Comparison of ENCODE assay signal across 8 cellular contexts in genomic region chr3:122183521-122183892, GRCh38. TPM values are rescaled to one million over a fixed set of nuclear protein-coding genes. Genes with fewer than 3 reads are reported as not detected.
DNase-seq lines count a peak whose midpoint lies in the region; ATAC-seq, FAIRE-seq and TF ChIP-seq lines count a peak whose summit lies in the region.

Gene CASR (plus strand): TSS chr3:122183668. CDS start chr3:122254190, 70,522 bp downstream.

- no peaks in the 10 kb centered on the region for H3K9me3 Mint-ChIP-seq in osteocyte (ENCODE audit: unreplicated experiment)

- H3K4me1 Mint-ChIP-seq in osteocyte (ENCODE audit: unreplicated experiment) = peaks cover 7% of the 10 kb centered on the region

- H3K27ac Mint-ChIP-seq in osteocyte (ENCODE audit: unreplicated experiment) = no peak within 1 kb of the TSS

- DNase-seq in GM12864 (ENCODE audit: low read depth) (no peak), RWPE1 (ENCODE audit: low spot score) (peak; percentile 12), foreskin keratinocyte (peak in 1 of 2 donors; percentile 20), osteocyte (ENCODE audit: extremely low spot score, unreplicated experiment) (no peak), HTR-8/SVneo (ENCODE audit: insufficient read length, low spot score) (no peak), medulla oblongata (ENCODE audit: extremely low spot score) (no peak)

- H3K27me3 Mint-ChIP-seq in osteocyte (ENCODE audit: unreplicated experiment) = peaks cover 44% of the 10 kb centered on the region

- H3K4me1 ChIP-seq in foreskin keratinocyte = no peaks in the 10 kb centered on the region

- H3K27me3 ChIP-seq in foreskin keratinocyte = peaks cover 84% of the 10 kb centered on the region

- CTCF ChIA-PET in RWPE1 (lab: Yijun Ruan, JAX) = interaction anchor here (0.9 kb wide), 1 partner anchor 58 kb away, joined by 4 read pairs; no protein-coding TSS in a partner anchor

- H3K27ac ChIP-seq in RWPE1 (no peak within 1 kb of the TSS), foreskin keratinocyte (no peak within 1 kb of the TSS)

- no peak for FAIRE-seq in HTR-8/SVneo (lab: Jason Lieb, UNC)

- H3K4me3 ChIP-seq in GM12864 (ENCODE audit: low read depth, low read length) = peak within 1 kb of the TSS; percentile 44

- POLR2A ChIA-PET in RWPE1 (lab: Yijun Ruan, JAX; ENCODE audit: low non-redundant PET) = no interaction called here

- no peaks in the 10 kb centered on the region for H3K36me3 Mint-ChIP-seq in osteocyte (ENCODE audit: unreplicated experiment)

- H3K4me3 Mint-ChIP-seq in osteocyte (ENCODE audit: unreplicated experiment) = peak within 1 kb of the TSS; percentile 16

- peak; percentile 62 for ATAC-seq in foreskin keratinocyte
- ATAC-seq in GM18498 (IDR thresholded peaks at IDR 0.05; ENCODE audit: unreplicated experiment) = no peak
- ATAC-seq in HG03108 (IDR thresholded peaks at IDR 0.05; ENCODE audit: unreplicated experiment) = no peak

- TF ChIP-seq CTCF in GM12864 (IDR thresholded peaks at IDR 0.05; ENCODE audit: low read depth, low read length, missing control alignments) (no peak), RWPE1 (conservative IDR thresholded peaks at IDR 0.05; ENCODE audit: low read depth) (no peak), foreskin keratinocyte (conservative IDR thresholded peaks at IDR 0.05) (no peak), osteocyte (IDR thresholded peaks at IDR 0.05) (no peak)

RNA-seq across cellular contexts. Expression of gene CASR, which starts in this region (rescaled TPM):
- total RNA-seq in foreskin keratinocyte (not detected in 2 replicates), osteocyte (not detected in 2 replicates)
- polyA plus RNA-seq in foreskin keratinocyte = not detected in 2 replicates

Comparison
In these comparisons a context has a peak if more than half of its experiments do, and no peak if none do; other contexts are left out.
1. Peak in ATAC-seq in foreskin keratinocyte; RNA of the gene not detected or under 1 TPM.